16 cellular contexts compared by ENCODE assay signal in the genomic region with DNA sequence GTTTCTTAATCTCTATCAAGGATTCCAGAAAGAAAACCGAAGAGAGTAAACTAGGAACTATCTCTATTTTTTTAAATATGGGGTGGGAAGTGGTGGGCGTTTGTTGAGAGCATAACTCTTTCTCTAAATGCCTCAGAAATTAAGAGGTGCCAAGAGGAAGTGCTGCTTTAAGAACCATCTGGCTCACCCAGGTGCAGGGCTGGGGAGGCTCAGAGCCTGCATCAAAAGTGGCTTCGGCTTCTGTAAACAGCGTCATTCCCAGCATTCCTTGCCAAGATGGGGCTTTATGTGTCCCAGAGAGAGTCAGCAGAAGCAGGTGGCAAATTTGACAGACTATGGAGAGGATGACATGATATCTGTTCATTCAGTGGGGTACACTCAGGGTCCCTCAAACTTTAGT.
DNase-seq lines count a peak whose midpoint lies in the region; ATAC-seq, FAIRE-seq and TF ChIP-seq lines count a peak whose summit lies in the region.
"Had no signal": no experiment of that assay in that cellular context is flagged by ENCODE, and none has a peak within 500 bp of the region (broad histone marks: within the 10 kb centered on the region; RNA-seq: fewer than 3 reads in every experiment).

No MANE protein-coding gene starts in this region.

- TF ChIP-seq CTCF in OCI-LY7 (conservative IDR thresholded peaks at IDR 0.05; ENCODE audit: low read length) = no peak
- TF ChIP-seq CTCF in right lobe of liver (IDR thresholded peaks at IDR 0.05) = no peak

- H3K9me3 ChIP-seq in OCI-LY7 (ENCODE audit: low read length) = no peaks in the 10 kb centered on the region
- H3K9me3 ChIP-seq in right lobe of liver = no peaks in the 10 kb centered on the region
- H3K9me3 ChIP-seq: BLaER1 treated with 17β-estradiol and CSF1 and Interleukin-3, amounts not matched to agents 10 nM and 100 nM; transverse colon had no signal

- no peak overlapping the region for H3K4me3 ChIP-seq in OCI-LY7 (ENCODE audit: low read depth, low read length, poor library complexity, severe bottlenecking)
- H3K4me3 ChIP-seq in right lobe of liver = no peak overlapping the region
- H3K4me3 ChIP-seq: BLaER1 treated with 17β-estradiol and CSF1 and Interleukin-3, amounts not matched to agents 10 nM and 100 nM; transverse colon had no signal

- DNase-seq in NCI-H2107 treated with DMSO at 0.1 percent for 48 hours (lab: John Stamatoyannopoulos, UW; ENCODE audit: unreplicated experiment) (peak; percentile 22), NCI-H2107 (lab: John Stamatoyannopoulos, UW) (no peak), OCI-LY7 (ENCODE audit: low spot score) (peak; percentile 38), superior temporal gyrus (ENCODE audit: extremely low spot score) (peak; percentile 42), GM19239 (ENCODE audit: insufficient read length, low spot score) (no peak), right lobe of liver (no peak)
- DNase-seq: activated naive CD4-positive, alpha-beta T cell; DMS79; NCI-H226; stimulated activated naive CD4-positive, alpha-beta T cell; T1000; transverse colon had no signal

- H3K36me3 ChIP-seq in OCI-LY7 (ENCODE audit: insufficient read depth, low read length) = no peaks in the 10 kb centered on the region
- H3K36me3 ChIP-seq in right lobe of liver = no peaks in the 10 kb centered on the region
- H3K36me3 ChIP-seq: BLaER1 treated with 17β-estradiol and CSF1 and Interleukin-3, amounts not matched to agents 10 nM and 100 nM; transverse colon had no signal

- CTCF ChIA-PET in OCI-LY7 (lab: Charles Lee; ENCODE audit: unreplicated experiment) = no interaction called here

- no peaks in the 10 kb centered on the region for H3K79me2 ChIP-seq in OCI-LY7 (ENCODE audit: insufficient read depth, low read depth, low read length)

- no peaks in the 10 kb centered on the region for H4K20me1 ChIP-seq in OCI-LY7 (ENCODE audit: insufficient read depth, low read length)
- H4K20me1 ChIP-seq: BLaER1 treated with 17β-estradiol and CSF1 and Interleukin-3, amounts not matched to agents 10 nM and 100 nM had no signal

- FAIRE-seq in GM19239 (lab: Jason Lieb, UNC) = no peak
- FAIRE-seq: A204.1 had no signal

- peak overlapping the region; percentile 25; the same call in 1 of the 2 replicates for H3K4me2 ChIP-seq in OCI-LY7 (ENCODE audit: low read length)

- H3K27me3 ChIP-seq in right lobe of liver = no peaks in the 10 kb centered on the region
- H3K27me3 ChIP-seq: BLaER1 treated with 17β-estradiol and CSF1 and Interleukin-3, amounts not matched to agents 10 nM and 100 nM; transverse colon had no signal

- H3K27ac ChIP-seq in OCI-LY7 (ENCODE audit: low read depth, low read length, poor library complexity, severe bottlenecking) (no peak overlapping the region), right lobe of liver (no peak overlapping the region)
- H3K27ac ChIP-seq: BLaER1 treated with 17β-estradiol and CSF1 and Interleukin-3, amounts not matched to agents 10 nM and 100 nM; transverse colon had no signal

- no peak for TF ChIP-seq POLR2A in right lobe of liver (IDR thresholded peaks at IDR 0.05)

- intact Hi-C loops in OCI-LY7 (cut with micrococcal nuclease; ENCODE audit: unreplicated experiment) = no loop called here
- intact Hi-C loops in right lobe of liver (cut with DNase I) = no loop called here

- H2AFZ ChIP-seq in OCI-LY7 (ENCODE audit: low read length) = peak overlapping the region; percentile 16; the same call in 1 of the 2 replicates

- WGBS in right lobe of liver (ENCODE audit: insufficient coverage, low coverage, low lambda C conversion rate, missing lambda C conversion rate) = 33% methylated on average over 3 of the region's 4 CpGs

- ATAC-seq in HG03025 (IDR thresholded peaks at IDR 0.05; ENCODE audit: low FRiP score, unreplicated experiment) = peak; percentile 81
- no peak for ATAC-seq in GM18870 (IDR thresholded peaks at IDR 0.05; ENCODE audit: unreplicated experiment)
- no peak for ATAC-seq in right lobe of liver

- BruUV-seq in OCI-LY7 (replicated peaks; lab: Mats Ljungman, UMichigan) = no TSS peak

- H3K9me2 ChIP-seq in OCI-LY7 (ENCODE audit: insufficient read depth, low read length) = no peaks in the 10 kb centered on the region

- POLR2A ChIA-PET in OCI-LY7 (lab: Charles Lee) = no interaction called here

- H3K4me1 ChIP-seq in OCI-LY7 (ENCODE audit: insufficient read depth, low read length, poor library complexity, severe bottlenecking) (peaks cover 9% of the 10 kb centered on the region), right lobe of liver (no peaks in the 10 kb centered on the region)
- H3K4me1 ChIP-seq: transverse colon had no signal

Comparison
In these comparisons a context has a peak if more than half of its experiments do, and no peak if none do; other contexts are left out.
1. DNase-seq: peak in NCI-H2107 treated with DMSO at 0.1 percent for 48 hours (single experiment), OCI-LY7 (single experiment) and superior temporal gyrus (single experiment); none in NCI-H2107 (single experiment), GM19239 (single experiment) and right lobe of liver (0 of 3).